Comparison of ENCODE assay signal across 1 cellular context in genomic region chr5:89065919-89066318, GRCh38.
A peak's percentile ranks its signal among the peaks of the same experiment; 100 is the strongest.
TF ChIP-seq lines count a peak whose summit lies in the region.

No MANE protein-coding gene starts in this region.

TF ChIP-seq in GM12878, 131 proteins besides CTCF, POLR2A, EP300 and RAD21 (continued from another document):
- TF ChIP-seq REST (IDR thresholded peaks at IDR 0.05; ENCODE audit: low read depth, low read length) (no peak), ELK1 (IDR thresholded peaks at IDR 0.05; ENCODE audit: low read depth, low read length) (no peak), ATF2 (IDR thresholded peaks at IDR 0.05; ENCODE audit: low read length) (peak; percentile 79), ZNF207 (IDR thresholded peaks at IDR 0.05; ENCODE audit: borderline replicate concordance) (no peak), NR2C2 (IDR thresholded peaks at IDR 0.05; ENCODE audit: borderline replicate concordance, control insufficient read depth, insufficient read length, low read depth) (no peak), IKZF1 (conservative IDR thresholded peaks at IDR 0.05) (peak; percentile 74), NR2C1 (IDR thresholded peaks at IDR 0.05) (no peak), TCF7 (IDR thresholded peaks at IDR 0.05; ENCODE audit: borderline replicate concordance) (no peak), CBX3 (IDR thresholded peaks at IDR 0.05; ENCODE audit: borderline replicate concordance, low read depth) (no peak), CREM (IDR thresholded peaks at IDR 0.05; ENCODE audit: low read depth) (peak; percentile 90), NKRF (conservative IDR thresholded peaks at IDR 0.05) (no peak), RELA (IDR thresholded peaks at IDR 0.05; ENCODE audit: borderline replicate concordance, partially characterized antibody) (peak; percentile 25), TCF3 (IDR thresholded peaks at IDR 0.05; ENCODE audit: borderline replicate concordance, insufficient read depth, low read depth, low read length) (peak; percentile 41; the same call in 1 of the 2 replicates), E2F8 (IDR thresholded peaks at IDR 0.05; ENCODE audit: low read depth, partially characterized antibody) (no peak), IRF4 (IDR thresholded peaks at IDR 0.05; ENCODE audit: low read depth, low read length) (peak; percentile 88), ZBTB4 (CRISPR knock-in tag; IDR thresholded peaks at IDR 0.05) (no peak), RUNX3 (IDR thresholded peaks at IDR 0.05; ENCODE audit: low read length) (peak; percentile 85), MTA3 (IDR thresholded peaks at IDR 0.05; ENCODE audit: borderline replicate concordance, low read length) (no peak; the same call in 1 of the 2 replicates), ASH2L (IDR thresholded peaks at IDR 0.05; ENCODE audit: borderline replicate concordance, low read depth) (peak; percentile 89; the same call in 1 of the 2 replicates), KDM1A (IDR thresholded peaks at IDR 0.05; ENCODE audit: borderline replicate concordance) (no peak), JUNB (IDR thresholded peaks at IDR 0.05) (peak; percentile 89), SP1 (IDR thresholded peaks at IDR 0.05; ENCODE audit: low read depth, low read length) (peak; percentile 9), TBL1XR1 (IDR thresholded peaks at IDR 0.05; ENCODE audit: low read depth, low read length) (peak; percentile 58; the same call in 1 of the 2 replicates), YY1 (IDR thresholded peaks at IDR 0.05; ENCODE audit: low read depth, low read length) (peak; percentile 88), BMI1 (IDR thresholded peaks at IDR 0.05; ENCODE audit: borderline replicate concordance) (no peak), HDGF (IDR thresholded peaks at IDR 0.05) (no peak), RBBP5 (conservative IDR thresholded peaks at IDR 0.05) (no peak), MYC (IDR thresholded peaks at IDR 0.05; ENCODE audit: insufficient read depth, insufficient read length, insufficient replicate concordance, low read length, severe bottlenecking) (no peak), ZNF274 (IDR thresholded peaks at IDR 0.05; ENCODE audit: insufficient read depth, insufficient read length) (no peak), IRF5 (IDR thresholded peaks at IDR 0.05; ENCODE audit: borderline replicate concordance) (no peak), ZZZ3 (IDR thresholded peaks at IDR 0.05; ENCODE audit: control insufficient read depth, insufficient read length, low read depth) (no peak), FOXM1 (IDR thresholded peaks at IDR 0.05; ENCODE audit: low read depth, low read length) (peak; percentile 77; the same call in 1 of the 2 replicates), JUND (IDR thresholded peaks at IDR 0.05; ENCODE audit: low read depth, low read length) (peak; percentile 70), KAT2A (conservative IDR thresholded peaks at IDR 0.05; ENCODE audit: control insufficient read depth, low read depth, low read length) (no peak), BCLAF1 (IDR thresholded peaks at IDR 0.05) (no peak)
TF ChIP-seq in GM12878: peak in this region for 38.
